17 cellular contexts compared by ENCODE assay signal in the genomic region with DNA sequence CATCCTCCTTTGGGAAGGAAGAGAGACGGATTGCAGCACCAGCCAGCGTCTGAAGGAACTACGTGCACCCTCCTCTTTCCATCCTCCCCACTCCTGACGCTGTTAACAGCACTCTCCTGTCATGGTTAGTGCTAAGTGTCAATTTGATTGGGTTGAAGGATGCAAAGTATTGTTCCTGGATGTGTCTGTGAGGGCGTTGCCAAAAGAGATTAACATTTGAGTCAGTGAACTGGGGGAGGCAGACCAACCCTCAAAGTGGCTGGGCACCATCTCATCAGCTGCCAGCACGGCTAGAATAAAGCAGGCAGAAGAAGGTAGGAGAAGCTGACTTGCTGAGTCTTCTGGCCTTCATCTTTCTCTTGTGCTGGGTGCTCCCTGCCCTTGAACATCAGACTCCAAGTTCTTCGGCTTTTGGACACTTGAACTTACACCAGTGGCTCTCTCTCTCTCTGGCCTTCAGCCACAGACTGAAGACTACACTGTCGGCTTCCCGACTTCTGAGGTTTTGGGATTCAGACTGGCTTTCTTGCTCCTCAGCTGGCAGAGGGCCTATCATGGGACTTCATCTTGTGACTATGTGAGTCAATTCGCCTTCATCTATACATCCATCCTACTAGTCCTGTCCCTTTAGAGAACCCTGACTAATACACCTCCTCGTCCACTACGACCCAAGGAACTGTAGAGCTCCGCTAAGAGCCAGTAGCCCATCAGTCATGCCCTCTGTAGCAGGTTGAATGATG.
"Had no signal": no experiment of that assay in that cellular context is flagged by ENCODE, and none has a peak within 500 bp of the region (broad histone marks: within the 10 kb centered on the region; RNA-seq: fewer than 3 reads in every experiment).

No MANE protein-coding gene starts in this region.

- H3K4me3 ChIP-seq: body of pancreas, coronary artery had no signal

- H3K27me3 Mint-ChIP-seq: activated B cell treated with CpG ODN at 0.5 μM for 24 hours; stimulated activated memory B cell treated with anti-CD40 and anti-IgM and Interleukin-4, amounts not matched to agents 10 μg/mL and 1 μg/mL and 100 μg/mL, for 72 hours had no signal

- H3K27me3 ChIP-seq: body of pancreas had no signal

- H3K9me3 Mint-ChIP-seq: activated B cell treated with CpG ODN at 0.5 μM for 24 hours; activated CD4-positive, alpha-beta T cell treated with anti-CD3 and anti-CD28 coated beads, Interleukin-2, amount 10 ng/mL, durations not matched to agents 24 days and 14 days; natural killer cell treated with Interleukin-12 subunit alpha and Interleukin-12 subunit beta and Interleukin-15 and Interleukin-18, amount 100 ng/mL, for 72 hours; stimulated activated memory B cell treated with anti-CD40 and anti-IgM and Interleukin-4, amounts not matched to agents 10 μg/mL and 1 μg/mL and 100 μg/mL, for 72 hours had no signal

- H3K36me3 Mint-ChIP-seq: activated naive CD8-positive, alpha-beta T cell; natural killer cell treated with Interleukin-12 subunit alpha and Interleukin-12 subunit beta and Interleukin-15 and Interleukin-18, amount 100 ng/mL, for 72 hours; stimulated activated memory B cell treated with anti-CD40 and anti-IgM and Interleukin-4, amounts not matched to agents 10 μg/mL and 1 μg/mL and 100 μg/mL, for 72 hours had no signal

- DNase-seq: activated B cell treated with CpG ODN at 0.5 μM for 24 hours; activated CD4-positive, alpha-beta T cell treated with anti-CD3 and anti-CD28 coated beads, Interleukin-2, amount 10 ng/mL, durations not matched to agents 24 days and 14 days; activated CD8-positive, alpha-beta memory T cell treated with anti-CD3 and anti-CD28 coated beads, Interleukin-2, amount 50 U/mL, for 48 hours; activated gamma-delta T cell treated with Interleukin-2 at 50 U/mL for 16 hours; amniotic stem cell; body of pancreas; central memory CD4-positive, alpha-beta T cell; foreskin fibroblast; glutamatergic neuron; hypothalamus; kidney glomerular epithelial cell; mesendoderm; occipital lobe had no signal

- H3K27ac ChIP-seq: body of pancreas, coronary artery had no signal

- H3K27ac Mint-ChIP-seq: activated B cell treated with CpG ODN at 0.5 μM for 24 hours; activated CD4-positive, alpha-beta T cell treated with anti-CD3 and anti-CD28 coated beads, Interleukin-2, amount 10 ng/mL, durations not matched to agents 24 days and 14 days; activated naive CD8-positive, alpha-beta T cell; natural killer cell treated with Interleukin-12 subunit alpha and Interleukin-12 subunit beta and Interleukin-15 and Interleukin-18, amount 100 ng/mL, for 72 hours; stimulated activated memory B cell treated with anti-CD40 and anti-IgM and Interleukin-4, amounts not matched to agents 10 μg/mL and 1 μg/mL and 100 μg/mL, for 72 hours had no signal

- H3K4me3 Mint-ChIP-seq: activated B cell treated with CpG ODN at 0.5 μM for 24 hours; activated CD4-positive, alpha-beta T cell treated with anti-CD3 and anti-CD28 coated beads, Interleukin-2, amount 10 ng/mL, durations not matched to agents 24 days and 14 days; activated naive CD8-positive, alpha-beta T cell; natural killer cell treated with Interleukin-12 subunit alpha and Interleukin-12 subunit beta and Interleukin-15 and Interleukin-18, amount 100 ng/mL, for 72 hours; stimulated activated memory B cell treated with anti-CD40 and anti-IgM and Interleukin-4, amounts not matched to agents 10 μg/mL and 1 μg/mL and 100 μg/mL, for 72 hours had no signal

- H3K9me3 ChIP-seq: body of pancreas had no signal

- ATAC-seq: body of pancreas; natural killer cell treated with Interleukin-12 subunit alpha and Interleukin-12 subunit beta and Interleukin-15 and Interleukin-18, amount 100 ng/mL, for 72 hours; stimulated activated memory B cell treated with anti-CD40 and anti-IgM and Interleukin-4, amounts not matched to agents 10 μg/mL and 1 μg/mL and 100 μg/mL, for 72 hours had no signal
